15 cellular contexts compared by ENCODE assay signal in the genomic region with DNA sequence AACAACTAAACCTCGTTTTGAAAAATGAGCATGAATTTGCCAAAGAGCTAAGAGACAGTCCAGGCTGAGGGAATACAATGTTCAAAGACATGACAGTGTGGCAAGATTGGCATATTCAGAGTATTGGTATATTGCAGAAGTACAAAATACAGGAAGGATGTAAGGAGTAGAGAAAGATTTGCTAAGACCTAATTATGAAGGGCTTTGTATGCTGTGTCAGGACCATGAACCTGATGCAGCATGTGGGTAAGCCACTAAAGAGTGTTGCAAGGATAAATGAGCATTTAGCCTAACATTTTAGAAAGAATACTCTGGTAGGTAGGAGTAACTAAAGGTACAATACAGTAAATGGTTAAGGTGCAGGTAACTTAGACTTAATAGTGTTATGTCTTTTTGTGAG.
DNase-seq lines count a peak whose midpoint lies in the region; ATAC-seq and TF ChIP-seq lines count a peak whose summit lies in the region.
"Had no signal": no experiment of that assay in that cellular context is flagged by ENCODE, and none has a peak within 500 bp of the region (broad histone marks: within the 10 kb centered on the region; RNA-seq: fewer than 3 reads in every experiment).

No MANE protein-coding gene starts in this region.

- TF ChIP-seq CTCF in CD14-positive monocyte (IDR thresholded peaks at IDR 0.05) = no peak
- no peak for TF ChIP-seq CTCF in gastrocnemius medialis (IDR thresholded peaks at IDR 0.05 in 4 of 5, conservative IDR thresholded peaks at IDR 0.05 in 1 of 5)
- TF ChIP-seq CTCF in upper lobe of left lung (IDR thresholded peaks at IDR 0.05) = no peak

- H3K4me3 ChIP-seq in gastrocnemius medialis (no peak overlapping the region), upper lobe of left lung (no peak overlapping the region)

- in situ Hi-C loops in gastrocnemius medialis (cut with MboI; ENCODE audit: low sequenced_read_pairs in 4 of 4) = no loop called here

- intact Hi-C loops in CD14-positive monocyte (cut with micrococcal nuclease) = no loop called here
- intact Hi-C loops in gastrocnemius medialis (cut with DNase I; ENCODE audit: low total_unique reads) = loop anchor here (2.0 kb wide), 1 partner anchor 34 kb away; no protein-coding TSS in a partner anchor

- H3K4me1 ChIP-seq in gastrocnemius medialis = peaks cover 36 to 37% of the 10 kb centered on the region in 2 donors
- H3K4me1 ChIP-seq in upper lobe of left lung = no peaks in the 10 kb centered on the region

- no peak for TF ChIP-seq EP300 in upper lobe of left lung (IDR thresholded peaks at IDR 0.05)

- no peaks in the 10 kb centered on the region for H3K27me3 Mint-ChIP-seq in CD14-positive monocyte (ENCODE audit: low read depth in 3 of 3)
- H3K27me3 Mint-ChIP-seq: CD4-positive, alpha-beta T cell; IgD-negative memory B cell had no signal

- no peak overlapping the region for H3K4me3 Mint-ChIP-seq in CD14-positive monocyte
- H3K4me3 Mint-ChIP-seq: CD4-positive, alpha-beta T cell; IgD-negative memory B cell had no signal

- H3K27ac ChIP-seq in gastrocnemius medialis (peak overlapping the region; percentile 67 to 75 (median 73)), upper lobe of left lung (no peak overlapping the region)

- H3K9me3 ChIP-seq in gastrocnemius medialis = no peaks in the 10 kb centered on the region
- H3K9me3 ChIP-seq in upper lobe of left lung = no peaks in the 10 kb centered on the region

- H3K27ac Mint-ChIP-seq in CD14-positive monocyte = peak overlapping the region in 4 of 7 donors; percentile 0 to 72 (median 67)
- H3K27ac Mint-ChIP-seq: CD4-positive, alpha-beta T cell had no signal

- H3K36me3 ChIP-seq in gastrocnemius medialis (peaks cover 0 to 43% of the 10 kb centered on the region in 2 donors), upper lobe of left lung (peaks cover 0 to 66% (median 16%) of the 10 kb centered on the region in 4 donors)

- H3K27me3 ChIP-seq in gastrocnemius medialis = no peaks in the 10 kb centered on the region
- H3K27me3 ChIP-seq in upper lobe of left lung = no peaks in the 10 kb centered on the region

- H3K36me3 Mint-ChIP-seq in CD14-positive monocyte = peaks cover 62 to 79% of the 10 kb centered on the region in 2 donors

- H3K9me3 Mint-ChIP-seq in CD14-positive monocyte = peaks cover 0 to 2% (median 0%) of the 10 kb centered on the region in 7 donors
- H3K9me3 Mint-ChIP-seq: CD4-positive, alpha-beta T cell; IgD-negative memory B cell had no signal

- ATAC-seq in gastrocnemius medialis = peak; percentile 42 to 49
- no peak for ATAC-seq in HG03378 (IDR thresholded peaks at IDR 0.05; ENCODE audit: unreplicated experiment)
- no peak for ATAC-seq in upper lobe of left lung (ENCODE audit: low FRiP score in 2 of 2)

- TF ChIP-seq POLR2A in gastrocnemius medialis (IDR thresholded peaks at IDR 0.05) = no peak
- TF ChIP-seq POLR2A in upper lobe of left lung (IDR thresholded peaks at IDR 0.05) = no peak

- WGBS in upper lobe of left lung, 2 donors = 72 to 82% methylated on average over 1 of the region's 1 CpG

- H3K4me1 Mint-ChIP-seq in CD14-positive monocyte = peaks cover 11% of the 10 kb centered on the region

- DNase-seq in CD14-positive monocyte (ENCODE audit: low spot score) (no peak), Kasumi-1 (lab: John Stamatoyannopoulos, UW) (peak; percentile 34 to 57), SKM-1 (lab: John Stamatoyannopoulos, UW; ENCODE audit: unreplicated experiment) (peak; percentile 5), gastrocnemius medialis (no peak), ureter (ENCODE audit: low spot score) (no peak), upper lobe of left lung (no peak)
- DNase-seq: CD4-positive, alpha-beta T cell; EL; NCI-H1048; NCI-H2107; NCI-H2227 treated with DMSO at 0.1 percent for 48 hours; NCI-H524; SHP77 had no signal

Comparison
In these comparisons a context has a peak if more than half of its experiments do, and no peak if none do; other contexts are left out.
1. DNase-seq: peak in Kasumi-1 (2 of 2) and SKM-1 (single experiment); none in CD14-positive monocyte (single experiment), gastrocnemius medialis (0 of 2), ureter (single experiment) and upper lobe of left lung (0 of 2).
2. ATAC-seq: peak in gastrocnemius medialis (2 of 2); none in HG03378 (single experiment) and upper lobe of left lung (0 of 2).
3. H3K27ac ChIP-seq: peak in gastrocnemius medialis (4 of 4); none in upper lobe of left lung (0 of 4).